ENCODE assay signal across 12 cellular contexts in genomic region chr11:14539867-14540475, GRCh38. TPM values are rescaled to one million over a fixed set of nuclear protein-coding genes. Genes with fewer than 3 reads are reported as not detected.
DNase-seq lines count a peak whose midpoint lies in the region; ATAC-seq and TF ChIP-seq lines count a peak whose summit lies in the region.
"Had no signal": no experiment of that assay in that cellular context is flagged by ENCODE, and none has a peak within 500 bp of the region (broad histone marks: within the 10 kb centered on the region; RNA-seq: fewer than 3 reads in every experiment).

No MANE protein-coding gene starts in this region.

- H3K27ac Mint-ChIP-seq in activated T-cell treated with anti-CD3 and anti-CD28 coated beads, Interleukin-2, amount 50 U/mL, for 24 hours = peak overlapping the region; percentile 34
- peak overlapping the region; percentile 20 for H3K27ac Mint-ChIP-seq in activated T-helper 1 cell treated with anti-CD3 and anti-CD28 coated beads, Interleukin-12 subunit alpha, Interleukin-12 subunit beta, Interleukin-2, Interleukin-4 antibody, amounts not matched to agents 30 ng/mL and 10 ng/mL and 1 ng/mL, durations not matched to agents 14 hours and 24 hours and 36 hours

- peaks cover 58% of the 10 kb centered on the region for H3K4me1 Mint-ChIP-seq in activated T-cell treated with anti-CD3 and anti-CD28 coated beads, Interleukin-2, amount 50 U/mL, for 24 hours (ENCODE audit: low read depth)
- H3K4me1 Mint-ChIP-seq in activated T-cell treated with anti-CD3 and anti-CD28 coated beads, Interleukin-2, amount 50 U/mL, for 4 hours (ENCODE audit: low read depth) = peaks cover 29% of the 10 kb centered on the region
- H3K4me1 Mint-ChIP-seq in activated T-helper 1 cell treated with anti-CD3 and anti-CD28 coated beads, Interleukin-12 subunit alpha, Interleukin-12 subunit beta, Interleukin-2, Interleukin-4 antibody, amounts not matched to agents 30 ng/mL and 10 ng/mL and 1 ng/mL, durations not matched to agents 14 hours and 24 hours and 36 hours (ENCODE audit: low read depth) = peaks cover 67% of the 10 kb centered on the region

- H3K4me1 ChIP-seq in hepatocyte (ENCODE audit: insufficient read depth) (peaks cover 7% of the 10 kb centered on the region), upper lobe of right lung (peaks cover 31% of the 10 kb centered on the region)
- H3K4me1 ChIP-seq: parathyroid adenoma had no signal

- H3K4me2 ChIP-seq in hepatocyte = no peak overlapping the region
- H3K4me2 ChIP-seq: KMS-11 had no signal

- TF ChIP-seq CTCF in hepatocyte (IDR thresholded peaks at IDR 0.05; ENCODE audit: poor library complexity) (no peak), upper lobe of right lung (IDR thresholded peaks at IDR 0.05) (no peak)

- H3K27me3 ChIP-seq in hepatocyte (no peaks in the 10 kb centered on the region), upper lobe of right lung (no peaks in the 10 kb centered on the region)

- H3K9me3 Mint-ChIP-seq in activated T-cell treated with anti-CD3 and anti-CD28 coated beads, Interleukin-2, amount 50 U/mL, for 24 hours = no peaks in the 10 kb centered on the region
- H3K9me3 Mint-ChIP-seq in activated T-cell treated with anti-CD3 and anti-CD28 coated beads, Interleukin-2, amount 50 U/mL, for 4 hours = no peaks in the 10 kb centered on the region
- no peaks in the 10 kb centered on the region for H3K9me3 Mint-ChIP-seq in activated T-helper 1 cell treated with anti-CD3 and anti-CD28 coated beads, Interleukin-12 subunit alpha, Interleukin-12 subunit beta, Interleukin-2, Interleukin-4 antibody, amounts not matched to agents 30 ng/mL and 10 ng/mL and 1 ng/mL, durations not matched to agents 14 hours and 24 hours and 36 hours

- no peaks in the 10 kb centered on the region for H3K9me3 ChIP-seq in hepatocyte (ENCODE audit: low read depth)
- no peaks in the 10 kb centered on the region for H3K9me3 ChIP-seq in upper lobe of right lung

- H3K27ac ChIP-seq in hepatocyte = peak overlapping the region; percentile 10
- peak overlapping the region; percentile 75 for H3K27ac ChIP-seq in upper lobe of right lung
- H3K27ac ChIP-seq: KMS-11, parathyroid adenoma had no signal

- H3K4me3 ChIP-seq in hepatocyte (no peak overlapping the region), upper lobe of right lung (no peak overlapping the region)

- H3K79me2 ChIP-seq in hepatocyte = no peaks in the 10 kb centered on the region
- H3K79me2 ChIP-seq: parathyroid adenoma had no signal

- intact Hi-C loops in activated T-helper 1 cell treated with anti-CD3 and anti-CD28 coated beads, Interleukin-12 subunit alpha, Interleukin-12 subunit beta, Interleukin-2, Interleukin-4 antibody, amounts not matched to agents 30 ng/mL and 10 ng/mL and 1 ng/mL, durations not matched to agents 14 hours and 24 hours and 36 hours (cut with micrococcal nuclease) = loop anchor here (10.0 kb wide), 1 partner anchor 535 kb away; the partner anchor contains the start of gene CALCB
- intact Hi-C loops in upper lobe of right lung (cut with DNase I) = no loop called here

- no peak for DNase-seq in activated T-cell treated with anti-CD3 and anti-CD28 coated beads, Interleukin-2, amount 50 U/mL, for 24 hours
- no peak for DNase-seq in activated T-cell treated with anti-CD3 and anti-CD28 coated beads, Interleukin-2, amount 50 U/mL, for 4 hours
- DNase-seq in activated T-helper 1 cell treated with anti-CD3 and anti-CD28 coated beads, Interleukin-12 subunit alpha, Interleukin-12 subunit beta, Interleukin-2, Interleukin-4 antibody, amounts not matched to agents 30 ng/mL and 10 ng/mL and 1 ng/mL, durations not matched to agents 14 hours and 24 hours and 36 hours (ENCODE audit: low spot score) = no peak
- no peak for DNase-seq in hepatocyte (ENCODE audit: low spot score)
- no peak for DNase-seq in upper lobe of right lung
- no peak for DNase-seq in activated naive CD4-positive, alpha-beta T cell treated with anti-CD3 and anti-CD28 coated beads, Interleukin-2, amount 50 U/mL, for 16 hours
- DNase-seq: H7, SW 1271 had no signal

- no peaks in the 10 kb centered on the region for H3K9me2 ChIP-seq in hepatocyte (replicated peaks; ENCODE audit: insufficient read depth)

- no peaks in the 10 kb centered on the region for H3K27me3 Mint-ChIP-seq in activated T-cell treated with anti-CD3 and anti-CD28 coated beads, Interleukin-2, amount 50 U/mL, for 24 hours
- no peaks in the 10 kb centered on the region for H3K27me3 Mint-ChIP-seq in activated T-cell treated with anti-CD3 and anti-CD28 coated beads, Interleukin-2, amount 50 U/mL, for 4 hours (ENCODE audit: low read depth)
- H3K27me3 Mint-ChIP-seq in activated T-helper 1 cell treated with anti-CD3 and anti-CD28 coated beads, Interleukin-12 subunit alpha, Interleukin-12 subunit beta, Interleukin-2, Interleukin-4 antibody, amounts not matched to agents 30 ng/mL and 10 ng/mL and 1 ng/mL, durations not matched to agents 14 hours and 24 hours and 36 hours (ENCODE audit: insufficient read depth) = no peaks in the 10 kb centered on the region

- H3K36me3 Mint-ChIP-seq in activated T-cell treated with anti-CD3 and anti-CD28 coated beads, Interleukin-2, amount 50 U/mL, for 24 hours (ENCODE audit: low read depth) = peaks cover 7% of the 10 kb centered on the region
- no peaks in the 10 kb centered on the region for H3K36me3 Mint-ChIP-seq in activated T-cell treated with anti-CD3 and anti-CD28 coated beads, Interleukin-2, amount 50 U/mL, for 4 hours (ENCODE audit: insufficient read depth)
- H3K36me3 Mint-ChIP-seq in activated T-helper 1 cell treated with anti-CD3 and anti-CD28 coated beads, Interleukin-12 subunit alpha, Interleukin-12 subunit beta, Interleukin-2, Interleukin-4 antibody, amounts not matched to agents 30 ng/mL and 10 ng/mL and 1 ng/mL, durations not matched to agents 14 hours and 24 hours and 36 hours (ENCODE audit: low read depth) = peaks cover 20% of the 10 kb centered on the region

- no peaks in the 10 kb centered on the region for H4K20me1 ChIP-seq in hepatocyte (ENCODE audit: insufficient read depth, poor library complexity, severe bottlenecking)

- H3K36me3 ChIP-seq in hepatocyte (replicated peaks; ENCODE audit: insufficient read depth, low read depth) (no peaks in the 10 kb centered on the region), upper lobe of right lung (no peaks in the 10 kb centered on the region)

- no peak overlapping the region for H2AFZ ChIP-seq in hepatocyte
- H2AFZ ChIP-seq: parathyroid adenoma had no signal

- WGBS in hepatocyte (ENCODE audit: low lambda C conversion rate, missing lambda C conversion rate) = 92% methylated on average over 6 of the region's 6 CpGs

- ATAC-seq in activated T-cell treated with anti-CD3 and anti-CD28 coated beads, Interleukin-2, amount 50 U/mL, for 4 hours = no peak
- peak; percentile 26 for ATAC-seq in upper lobe of right lung
- no peak for ATAC-seq in GM18519 (IDR thresholded peaks at IDR 0.05; ENCODE audit: low FRiP score, unreplicated experiment)
- ATAC-seq in GM19328 (IDR thresholded peaks at IDR 0.05; ENCODE audit: unreplicated experiment) = no peak

- no peak overlapping the region for H3K4me3 Mint-ChIP-seq in activated T-cell treated with anti-CD3 and anti-CD28 coated beads, Interleukin-2, amount 50 U/mL, for 24 hours
- H3K4me3 Mint-ChIP-seq in activated T-cell treated with anti-CD3 and anti-CD28 coated beads, Interleukin-2, amount 50 U/mL, for 4 hours = no peak overlapping the region
- H3K4me3 Mint-ChIP-seq in activated T-helper 1 cell treated with anti-CD3 and anti-CD28 coated beads, Interleukin-12 subunit alpha, Interleukin-12 subunit beta, Interleukin-2, Interleukin-4 antibody, amounts not matched to agents 30 ng/mL and 10 ng/mL and 1 ng/mL, durations not matched to agents 14 hours and 24 hours and 36 hours = no peak overlapping the region

RNA-seq across cellular contexts. Expression of gene PSMA1, which starts 19.8 kb away (rescaled TPM):
- total RNA-seq in activated T-cell treated with anti-CD3 and anti-CD28 coated beads, Interleukin-2, amount 50 U/mL, for 4 hours = 100 to 1,000 TPM; 371 to 419 (median 397) TPM
- 313 and 340 TPM in 2 replicates for total RNA-seq in activated T-helper 1 cell treated with anti-CD3 and anti-CD28 coated beads, Interleukin-12 subunit alpha, Interleukin-12 subunit beta, Interleukin-2, Interleukin-4 antibody, amounts not matched to agents 30 ng/mL and 10 ng/mL and 1 ng/mL, durations not matched to agents 14 hours and 24 hours and 36 hours
- total RNA-seq in hepatocyte (178 and 182 TPM in 2 replicates), upper lobe of right lung (128 TPM)
- 214 and 243 TPM in 2 replicates for polyA plus RNA-seq in hepatocyte

RNA-seq across cellular contexts. Expression of gene COPB1, which starts 40.4 kb away (rescaled TPM):
- 100 to 1,000 TPM; 102 to 123 (median 104) TPM for total RNA-seq in activated T-cell treated with anti-CD3 and anti-CD28 coated beads, Interleukin-2, amount 50 U/mL, for 4 hours
- 94.8 and 101 TPM in 2 replicates for total RNA-seq in activated T-helper 1 cell treated with anti-CD3 and anti-CD28 coated beads, Interleukin-12 subunit alpha, Interleukin-12 subunit beta, Interleukin-2, Interleukin-4 antibody, amounts not matched to agents 30 ng/mL and 10 ng/mL and 1 ng/mL, durations not matched to agents 14 hours and 24 hours and 36 hours
- total RNA-seq in hepatocyte = 226 and 228 TPM in 2 replicates
- polyA plus RNA-seq in hepatocyte = 87.5 and 98.2 TPM in 2 replicates
- total RNA-seq in upper lobe of right lung = 84.5 TPM
